12 cellular contexts compared by ENCODE assay signal in genomic region chr20:4962257-4962855, GRCh38. TPM values are rescaled to one million over a fixed set of nuclear protein-coding genes. Genes with fewer than 3 reads are reported as not detected.
DNase-seq lines count a peak whose midpoint lies in the region; FAIRE-seq and TF ChIP-seq lines count a peak whose summit lies in the region.
"Had no signal": no experiment of that assay in that cellular context is flagged by ENCODE, and none has a peak within 500 bp of the region (broad histone marks: within the 10 kb centered on the region; RNA-seq: fewer than 3 reads in every experiment).

No MANE protein-coding gene starts in this region.

- intact Hi-C loops in PC-9 (cut with micrococcal nuclease; ENCODE audit: unreplicated experiment) = no loop called here

- no peak overlapping the region for H2AFZ ChIP-seq in PC-9
- H2AFZ ChIP-seq: neural progenitor cell had no signal

- no peaks in the 10 kb centered on the region for H3K9me3 ChIP-seq in PC-9 (ENCODE audit: insufficient read depth, low read depth)

- POLR2A ChIA-PET in PC-9 (lab: Charles Lee; ENCODE audit: unreplicated experiment) = no interaction called here

- no peak for TF ChIP-seq CTCF in PC-9 (conservative IDR thresholded peaks at IDR 0.05)

- H3K79me2 ChIP-seq in PC-9 (ENCODE audit: low read depth) = peaks cover 14% of the 10 kb centered on the region

- FAIRE-seq in GM12892 (lab: Jason Lieb, UNC) = peak; percentile 9
- FAIRE-seq: bronchial epithelial cell had no signal

- peaks cover 3% of the 10 kb centered on the region; the same call in 1 of the 2 replicates for H4K20me1 ChIP-seq in PC-9 (ENCODE audit: insufficient read depth)

- no peak for TF ChIP-seq POLR2A in GM12892 (IDR thresholded peaks at IDR 0.05; ENCODE audit: low read depth, low read length)

- H3K27ac ChIP-seq in PC-9 = no peak overlapping the region
- H3K27ac ChIP-seq: neural progenitor cell had no signal

- H3K4me2 ChIP-seq in PC-9 = no peak overlapping the region
- H3K4me2 ChIP-seq: neural progenitor cell had no signal

- 0 out of 2 replicates have a peak, but pooled peaks cover 1% of the 10 kb centered on the region for H3K36me3 ChIP-seq in PC-9 (ENCODE audit: low read depth)
- H3K36me3 ChIP-seq: neural progenitor cell had no signal

- no peak overlapping the region for H3K4me3 ChIP-seq in PC-9
- H3K4me3 ChIP-seq: neural progenitor cell had no signal

- CTCF ChIA-PET in PC-9 (lab: Charles Lee) = no interaction called here

- H3K27me3 ChIP-seq in PC-9 (ENCODE audit: insufficient read depth, low read depth) = no peaks in the 10 kb centered on the region
- H3K27me3 ChIP-seq: neural progenitor cell had no signal

- no peaks in the 10 kb centered on the region for H3K4me1 ChIP-seq in PC-9 (replicated peaks; ENCODE audit: insufficient read depth)
- H3K4me1 ChIP-seq: neural progenitor cell had no signal

- no TSS peak for BruUV-seq in PC-9 (replicated peaks; lab: Mats Ljungman, UMichigan)

- H3K9me2 ChIP-seq in PC-9 (ENCODE audit: insufficient read depth) = no peaks in the 10 kb centered on the region

- no peak for DNase-seq in GM12892 (ENCODE audit: insufficient read length)
- DNase-seq in T-helper 2 cell = peak in 3 of 5 experiments; percentile 22 to 88 (median 51)
- peak; percentile 36 for DNase-seq in amniotic epithelial cell (ENCODE audit: low read depth)
- DNase-seq in stimulated activated CD4-positive, alpha-beta T cell treated with anti-CD3 and anti-CD28 coated beads, Interleukin-1b, Interleukin-23, amount 100 ng/mL, for 48 hours = peak; percentile 44
- DNase-seq in NCI-H1105 treated with DMSO at 0.1 percent for 48 hours (lab: John Stamatoyannopoulos, UW) = no peak
- DNase-seq in NCI-H524 treated with DMSO at 0.1 percent for 48 hours (lab: John Stamatoyannopoulos, UW) = no peak
- DNase-seq in PC-9 = no peak
- no peak for DNase-seq in NCI-H1436 (lab: John Stamatoyannopoulos, UW)
- DNase-seq: head of caudate nucleus, NCI-H1694 had no signal

- no peaks in the 10 kb centered on the region for H3F3A ChIP-seq in PC-9 (ENCODE audit: insufficient read depth, low read depth)

RNA-seq across cellular contexts. Expression of gene SLC23A2, which starts 39.0 kb away (rescaled TPM):
- 15.8 TPM for polyA plus RNA-seq in GM12892 (2012; ENCODE audit: missing spikeins)
- total RNA-seq in PC-9 (2021) = 20.4 and 22.3 TPM in 2 replicates

Comparison
In these comparisons a context has a peak if more than half of its experiments do, and no peak if none do; other contexts are left out.
1. DNase-seq: peak in T-helper 2 cell (3 of 5), amniotic epithelial cell (single experiment) and stimulated activated CD4-positive, alpha-beta T cell treated with anti-CD3 and anti-CD28 coated beads, Interleukin-1b, Interleukin-23, amount 100 ng/mL, for 48 hours (single experiment); none in GM12892 (single experiment), NCI-H1105 treated with DMSO at 0.1 percent for 48 hours (single experiment), NCI-H524 treated with DMSO at 0.1 percent for 48 hours (single experiment), PC-9 (0 of 2) and NCI-H1436 (single experiment).